Comparison of ENCODE assay signal across 8 cellular contexts in genomic region chr17:75059369-75060345, GRCh38. TPM values are rescaled to one million over a fixed set of nuclear protein-coding genes. Genes with fewer than 3 reads are reported as not detected.
DNase-seq lines count a peak whose midpoint lies in the region; ATAC-seq and TF ChIP-seq lines count a peak whose summit lies in the region.

No MANE protein-coding gene starts in this region.

- TF ChIP-seq POLR2A in spleen (IDR thresholded peaks at IDR 0.05): no peak

- peak in 9 of 11 experiments; percentile 14 to 61 (median 41) for TF ChIP-seq CTCF in spleen (IDR thresholded peaks at IDR 0.05 in 8 of 11, conservative IDR thresholded peaks at IDR 0.05 in 3 of 11)

- H4K20me1 ChIP-seq in BLaER1 treated with 17β-estradiol and CSF1 and Interleukin-3, amounts not matched to agents 10 nM and 100 nM: no peaks in the 10 kb centered on the region; a peak in 2 of 22 replicates

- peak overlapping the region in 10 of 11 experiments; percentile 6 to 65 (median 34); a peak in 15 of 22 replicates for H3K4me2 ChIP-seq in BLaER1 treated with 17β-estradiol and CSF1 and Interleukin-3, amounts not matched to agents 10 nM and 100 nM

- H3K4me1 ChIP-seq in BLaER1 treated with 17β-estradiol and CSF1 and Interleukin-3, amounts not matched to agents 10 nM and 100 nM: peaks cover 8 to 17% (median 10%) of the 10 kb centered on the region in 10 experiments
- H3K4me1 ChIP-seq in right cardiac atrium (ENCODE audit: control insufficient read depth, insufficient read depth, low read length): no peaks in the 10 kb centered on the region
- peaks cover 0 to 18% (median 9%) of the 10 kb centered on the region in 6 donors for H3K4me1 ChIP-seq in spleen

- intact Hi-C loops in right cardiac atrium (cut with DNase I) (loop anchor here in 3 of 4 donors (10.0 kb wide), 3 partner anchors 55 to 145 kb away; partner anchors contain the start of gene NUP85 (in 1 of the 3)), spleen (cut with DNase I; ENCODE audit: low total_unique reads) (no loop called here)

- H3K36me3 ChIP-seq in BLaER1 treated with 17β-estradiol and CSF1 and Interleukin-3, amounts not matched to agents 10 nM and 100 nM: peaks cover 66 to 93% (median 82%) of the 10 kb centered on the region in 11 experiments
- H3K36me3 ChIP-seq in spleen: peaks cover 0 to 96% (median 64%) of the 10 kb centered on the region in 6 donors

- ATAC-seq in right cardiac atrium (peak; percentile 81 to 85), GM18909 (IDR thresholded peaks at IDR 0.05; ENCODE audit: poor library complexity, unreplicated experiment) (no peak)

- no peaks in the 10 kb centered on the region for H3K9me3 ChIP-seq in BLaER1 treated with 17β-estradiol and CSF1 and Interleukin-3, amounts not matched to agents 10 nM and 100 nM (replicated peaks in 1 of 11)
- H3K9me3 ChIP-seq in right cardiac atrium (ENCODE audit: control insufficient read depth, low read length) (no peaks in the 10 kb centered on the region), spleen (no peaks in the 10 kb centered on the region)

- H3K9ac ChIP-seq in BLaER1 treated with 17β-estradiol and CSF1 and Interleukin-3, amounts not matched to agents 10 nM and 100 nM: peak overlapping the region in 9 of 11 experiments; percentile 24 to 55 (median 34); a peak in 11 of 22 replicates

- H3K27ac ChIP-seq in BLaER1 treated with 17β-estradiol and CSF1 and Interleukin-3, amounts not matched to agents 10 nM and 100 nM: peak overlapping the region in 9 of 11 experiments; percentile 21 to 57 (median 36); a peak in 16 of 22 replicates
- H3K27ac ChIP-seq in angular gyrus (ENCODE audit: low read depth, low read length): peak overlapping the region; percentile 90
- H3K27ac ChIP-seq in right cardiac atrium (ENCODE audit: low read length): peak overlapping the region; percentile 3
- H3K27ac ChIP-seq in spleen: peak overlapping the region in 7 of 8 donors; percentile 9 to 62 (median 41)

- H3K4me3 ChIP-seq in BLaER1 treated with 17β-estradiol and CSF1 and Interleukin-3, amounts not matched to agents 10 nM and 100 nM: no peak overlapping the region
- no peak overlapping the region for H3K4me3 ChIP-seq in right cardiac atrium (ENCODE audit: low read length)
- H3K4me3 ChIP-seq in spleen: no peak overlapping the region

- in situ Hi-C loops in KBM-7 (cut with MboI; ENCODE audit: low pct_unique_long_range_greater_than_20kb, low sequenced_read_pairs): no loop called here

- WGBS in right cardiac atrium: 58% methylated on average over 25 of the region's 25 CpGs
- WGBS in spleen, 5 donors: 65 to 69% (median 68%) methylated on average over 25 of the region's 25 CpGs

- peak; percentile 72 for DNase-seq in KBM-7
- peak in 1 of 3 donors; percentile 70 for DNase-seq in right cardiac atrium
- no peak for DNase-seq in spleen
- DNase-seq in NCI-H2029 (lab: John Stamatoyannopoulos, UW): no peak
- no peak for DNase-seq in SKM-1 treated with dmso at 0.1 percent for 144 hours (lab: John Stamatoyannopoulos, UW; ENCODE audit: unreplicated experiment)

- H3K27me3 ChIP-seq in BLaER1 treated with 17β-estradiol and CSF1 and Interleukin-3, amounts not matched to agents 10 nM and 100 nM: no peaks in the 10 kb centered on the region
- H3K27me3 ChIP-seq in right cardiac atrium (ENCODE audit: control insufficient read depth, insufficient read depth): no peaks in the 10 kb centered on the region
- no peaks in the 10 kb centered on the region for H3K27me3 ChIP-seq in spleen (replicated peaks in 1 of 7)

RNA-seq across cellular contexts. Expression of gene KCTD2, which starts 12.6 kb away (rescaled TPM):
- total RNA-seq in right cardiac atrium: 10 to 100 TPM; 22.3 to 27.5 (median 23.1) TPM
- 22.8 TPM for polyA plus RNA-seq in right cardiac atrium
- total RNA-seq in spleen: 10 to 100 TPM; 23.0 to 28.4 (median 25.5) TPM
- 10 to 100 TPM; 11.0 to 27.2 (median 11.9) TPM for polyA plus RNA-seq in spleen

RNA-seq across cellular contexts. Expression of gene ATP5PD, which starts 12.9 kb away (rescaled TPM):
- total RNA-seq in right cardiac atrium (100 to 1,000 TPM; 702 to 831 (median 748) TPM), spleen (100 to 1,000 TPM; 124 to 164 (median 137) TPM)
- polyA plus RNA-seq in right cardiac atrium (2,009 TPM), spleen (100 to 1,000 TPM; 257 to 312 (median 270) TPM)

RNA-seq across cellular contexts. Expression of gene SLC16A5, which starts 28.1 kb away (rescaled TPM):
- total RNA-seq in right cardiac atrium (10 to 100 TPM; 12.7 to 21.6 (median 18.5) TPM), spleen (10 to 100 TPM in 6 of 7 donors, 1 to 10 TPM in 1; 9.3 to 31.0 (median 14.9) TPM)
- polyA plus RNA-seq in right cardiac atrium (12.7 TPM), spleen (1 to 10 TPM; 3.1 to 6.4 (median 4.7) TPM)

RNA-seq across cellular contexts. Expression of gene MRPL58, which starts 47.2 kb away (rescaled TPM):
- 10 to 100 TPM; 35.1 to 44.6 (median 37.3) TPM for total RNA-seq in right cardiac atrium
- polyA plus RNA-seq in right cardiac atrium: 62.6 TPM
- total RNA-seq in spleen: 10 to 100 TPM; 16.5 to 60.7 (median 20.5) TPM
- polyA plus RNA-seq in spleen: 10 to 100 TPM; 33.1 to 43.3 (median 41.6) TPM

RNA-seq across cellular contexts. Expression of gene ARMC7, which starts 50.1 kb away (rescaled TPM):
- total RNA-seq in right cardiac atrium (10 to 100 TPM in 1 of 4 donors, 1 to 10 TPM in 3; 9.4 to 10.9 (median 9.6) TPM), spleen (10 to 100 TPM; 10.5 to 19.2 (median 14.7) TPM)
- polyA plus RNA-seq in right cardiac atrium (7.7 TPM), spleen (10 to 100 TPM in 2 of 3 donors, 1 to 10 TPM in 1; 7.8 to 12.4 (median 10.0) TPM)

Comparison
In these comparisons a context has a peak if more than half of its experiments do, and no peak if none do; other contexts are left out.
1. H3K27ac ChIP-seq: peak in every context shown above with its lines; median percentile 90 in angular gyrus; 41 in spleen; 36 in BLaER1 treated with 17β-estradiol and CSF1 and Interleukin-3, amounts not matched to agents 10 nM and 100 nM; 3 in right cardiac atrium.
2. RNA of gene ATP5PD, which starts 12.9 kb away (total RNA-seq): 702 to 831 TPM in right cardiac atrium; 124 to 164 TPM in spleen; every median in the first group is over 4 times any median in the second.